8 cellular contexts compared by ENCODE assay signal in the genomic region with DNA sequence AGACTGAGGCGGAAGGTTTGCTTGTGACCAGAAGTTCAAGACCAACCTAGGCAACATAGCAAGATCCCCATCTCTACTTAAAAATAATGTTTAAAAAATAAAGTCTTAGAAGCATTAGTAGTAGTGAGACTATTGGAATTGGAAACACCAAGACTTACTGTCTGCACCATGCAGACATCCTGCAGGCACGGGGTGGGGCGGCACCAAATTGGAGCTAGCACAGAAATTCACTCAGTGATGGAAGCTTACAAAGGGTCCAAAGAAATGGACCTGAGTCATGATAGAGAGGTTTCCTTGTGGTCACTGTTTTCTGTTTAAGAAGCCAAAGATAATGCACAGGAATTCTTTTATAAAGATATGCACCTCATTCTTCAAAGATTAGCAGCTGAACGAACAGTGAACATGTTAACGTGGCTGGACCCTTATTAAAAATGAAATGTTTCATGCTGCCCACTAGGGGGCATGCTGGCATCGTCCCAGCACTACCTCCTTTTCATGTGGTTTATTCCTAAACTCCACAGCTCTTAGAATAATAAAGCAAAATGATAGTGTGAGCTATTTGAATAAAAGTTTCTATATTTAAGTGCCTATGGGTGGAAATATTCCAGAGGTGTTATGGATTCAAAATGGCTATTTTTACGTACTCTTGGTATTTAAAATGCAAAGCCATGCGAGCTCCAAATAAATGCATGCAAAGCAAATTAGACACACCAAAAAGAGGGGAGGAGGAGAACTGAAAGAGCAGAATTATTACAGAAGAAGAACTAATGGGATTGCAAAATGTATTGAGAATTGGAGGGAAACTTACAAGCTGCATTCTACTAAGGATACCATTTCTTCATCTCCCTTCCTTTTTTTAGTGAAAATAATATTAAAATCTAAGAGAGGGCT. TPM values are rescaled to one million over a fixed set of nuclear protein-coding genes. Genes with fewer than 3 reads are reported as not detected.
DNase-seq lines count a peak whose midpoint lies in the region; ATAC-seq and TF ChIP-seq lines count a peak whose summit lies in the region.

No MANE protein-coding gene starts in this region.

- H3K4me1 ChIP-seq in suprapubic skin: peaks cover 3% of the 10 kb centered on the region

- TF ChIP-seq EP300 in suprapubic skin (IDR thresholded peaks at IDR 0.05): no peak

- H3K27me3 ChIP-seq in BJ (ENCODE audit: control insufficient read depth, insufficient read depth, low read length): no peaks in the 10 kb centered on the region
- H3K27me3 ChIP-seq in dorsolateral prefrontal cortex: no peaks in the 10 kb centered on the region
- no peaks in the 10 kb centered on the region for H3K27me3 ChIP-seq in suprapubic skin

- H3K27ac ChIP-seq in dorsolateral prefrontal cortex (peak overlapping the region in 46 of 59 donors; percentile 1 to 78 (median 48)), suprapubic skin (no peak overlapping the region)

- no peak for TF ChIP-seq POLR2A in suprapubic skin (IDR thresholded peaks at IDR 0.05)

- no peaks in the 10 kb centered on the region for H3K9me3 ChIP-seq in suprapubic skin

- CTCF ChIA-PET in BJ (lab: Yijun Ruan, JAX): interaction anchor here (0.7 to 9.1 kb wide), 23 partner anchors 9 to 700 kb away, joined by 3 to 171 read pairs (median 5); a partner anchor contains a TSS

- intact Hi-C loops in dorsolateral prefrontal cortex (cut with DNase I): loop anchor here (1.0 to 5.0 kb wide), 4 partner anchors 135 to 157 kb away; a partner anchor contains a TSS

- POLR2A ChIA-PET in BJ (lab: Charles Lee): interaction anchor here (1.1 kb wide), 1 partner anchor 156 kb away, joined by 9 read pairs; no protein-coding TSS in a partner anchor

- H3K36me3 ChIP-seq in BJ (ENCODE audit: control insufficient read depth, insufficient read depth, low read length): peaks cover 3% of the 10 kb centered on the region
- peaks cover 24% of the 10 kb centered on the region for H3K36me3 ChIP-seq in suprapubic skin

- no peak for DNase-seq in BJ (ENCODE audit: low read depth)
- peak; percentile 50 for DNase-seq in NCI-H146 (lab: John Stamatoyannopoulos, UW)
- peak in 9 of 10 donors; percentile 49 to 77 (median 67) for DNase-seq in dorsolateral prefrontal cortex
- DNase-seq in lung microvascular endothelial cell (ENCODE audit: low read depth in 2 of 2): peak; percentile 70 to 82
- no peak for DNase-seq in suprapubic skin (ENCODE audit: low spot score in 2 of 2)

- peak; percentile 76 for TF ChIP-seq CTCF in BJ (IDR thresholded peaks at IDR 0.05; ENCODE audit: insufficient read depth, low read depth, low read length)
- peak; percentile 41 for TF ChIP-seq CTCF in WI38 (IDR thresholded peaks at IDR 0.05; ENCODE audit: low read depth, low read length)
- TF ChIP-seq CTCF in dorsolateral prefrontal cortex (IDR thresholded peaks at IDR 0.05 in 54 of 56, conservative IDR thresholded peaks at IDR 0.05 in 2 of 56; ENCODE audit: low read depth in 1 of 56, partially characterized antibody in 56 of 56): peak; percentile 75 to 98 (median 88)
- TF ChIP-seq CTCF in suprapubic skin (IDR thresholded peaks at IDR 0.05): peak; percentile 64 to 68

- WGBS in suprapubic skin: 55% methylated on average over 8 of the region's 8 CpGs

- H3K4me3 ChIP-seq in BJ (ENCODE audit: low read depth, low read length) (no peak overlapping the region), WI38 (ENCODE audit: low read depth, low read length) (no peak overlapping the region), dorsolateral prefrontal cortex (no peak overlapping the region), suprapubic skin (no peak overlapping the region)

- ATAC-seq in GM18868 (IDR thresholded peaks at IDR 0.05; ENCODE audit: unreplicated experiment): peak; percentile 54
- ATAC-seq in HG03571 (IDR thresholded peaks at IDR 0.05; ENCODE audit: unreplicated experiment): no peak

RNA-seq across cellular contexts. Expression of a gene that starts 28.6 kb away (rescaled TPM):
- polyA plus RNA-seq in BJ (2011; rRNA removed): 6.1 and 8.2 TPM in 2 replicates
- polyA minus RNA-seq in BJ (2011; rRNA and poly(A)+ RNA removed): 1.7 and 5.5 TPM in 2 replicates
- total RNA-seq in dorsolateral prefrontal cortex (10 to 100 TPM in 17 of 120 experiments, 1 to 10 TPM in 103; 3.1 to 15.8 (median 7.4) TPM), lung microvascular endothelial cell (2.6 and 4.6 TPM in 2 replicates), suprapubic skin (1 to 10 TPM; 3.6 to 7.6 (median 3.9) TPM)

Comparison
In these comparisons a context has a peak if more than half of its experiments do, and no peak if none do; other contexts are left out.
1. DNase-seq: peak in NCI-H146 (single experiment), dorsolateral prefrontal cortex (9 of 10) and lung microvascular endothelial cell (2 of 2); none in BJ (single experiment) and suprapubic skin (0 of 2).
2. Peak in every context shown above with its lines, with median percentiles within 50 percentile points of each other: CTCF ChIP-seq.